In genomic region chr14:54901380-54902142, GRCh38 we compare ENCODE assay signal across 8 cellular contexts. TPM values are rescaled to one million over a fixed set of nuclear protein-coding genes. Genes with fewer than 3 reads are reported as not detected.
A peak's percentile ranks its signal among the peaks of the same experiment; 100 is the strongest.
DNase-seq lines count a peak whose midpoint lies in the region; FAIRE-seq and TF ChIP-seq lines count a peak whose summit lies in the region.

No MANE protein-coding gene starts in this region.

- no peaks in the 10 kb centered on the region for H3K27me3 ChIP-seq in PC-9 (ENCODE audit: insufficient read depth, low read depth)
- H3K27me3 ChIP-seq in colonic mucosa: no peaks in the 10 kb centered on the region

- no TSS peak for BruUV-seq in PC-9 (replicated peaks; lab: Mats Ljungman, UMichigan)

- CTCF ChIA-PET in PC-9 (lab: Charles Lee): interaction anchor here (0.6 kb wide), 3 partner anchors 16 to 505 kb away, joined by 3 to 6 read pairs (median 3); partner anchors contain the start of gene CDKN3

- H3K79me2 ChIP-seq in PC-9 (ENCODE audit: low read depth): no peaks in the 10 kb centered on the region

- H3K9me2 ChIP-seq in PC-9 (ENCODE audit: insufficient read depth): no peaks in the 10 kb centered on the region

- no peak for FAIRE-seq in frontal cortex (lab: Jason Lieb, UNC)

- H3K4me2 ChIP-seq in PC-9: peak overlapping the region; percentile 84

- intact Hi-C loops in PC-9 (cut with micrococcal nuclease; ENCODE audit: unreplicated experiment) (loop anchor here (5.0 kb wide), 2 partner anchors 84 to 99 kb away; no protein-coding TSS in a partner anchor), colonic mucosa (cut with DNase I) (loop anchor here (10.0 kb wide), 1 partner anchor 337 kb away; the partner anchor contains the start of gene SAMD4A)

- peaks cover 9% of the 10 kb centered on the region for H3K4me1 ChIP-seq in PC-9 (replicated peaks; ENCODE audit: insufficient read depth)
- no peaks in the 10 kb centered on the region for H3K4me1 ChIP-seq in colonic mucosa

- H4K20me1 ChIP-seq in PC-9 (ENCODE audit: insufficient read depth): no peaks in the 10 kb centered on the region

- H2AFZ ChIP-seq in PC-9: peak overlapping the region; percentile 94

- peaks cover 12% of the 10 kb centered on the region; the same call in 1 of the 2 replicates for H3F3A ChIP-seq in PC-9 (ENCODE audit: insufficient read depth, low read depth)

- H3K9me3 ChIP-seq in PC-9 (ENCODE audit: insufficient read depth, low read depth): no peaks in the 10 kb centered on the region
- no peaks in the 10 kb centered on the region for H3K9me3 ChIP-seq in colonic mucosa

- peak overlapping the region; percentile 81 for H3K4me3 ChIP-seq in PC-9
- H3K4me3 ChIP-seq in colonic mucosa: peak overlapping the region; percentile 96

- DNase-seq in NCI-H1105 (lab: John Stamatoyannopoulos, UW) (peak; percentile 22), NCI-H1105 treated with DMSO at 0.1 percent for 48 hours (lab: John Stamatoyannopoulos, UW) (no peak), PC-9 (peak in 1 of 2 experiments; percentile 36), colonic mucosa (peak; percentile 44), mucosa of gallbladder (ENCODE audit: low spot score) (peak; percentile 16), OCI-M1 (lab: John Stamatoyannopoulos, UW) (no peak), frontal cortex (ENCODE audit: low spot score in 2 of 2) (no peak), NOMO-1 (lab: John Stamatoyannopoulos, UW; ENCODE audit: unreplicated experiment in 2 of 2) (no peak)

- H3K27ac ChIP-seq in PC-9: no peak overlapping the region
- H3K27ac ChIP-seq in colonic mucosa: peak overlapping the region; percentile 98

- POLR2A ChIA-PET in PC-9 (lab: Charles Lee; ENCODE audit: unreplicated experiment): interaction anchor here (0.7 kb wide), 1 partner anchor 89 kb away, joined by 8 read pairs; no protein-coding TSS in a partner anchor

- no peaks in the 10 kb centered on the region for H3K36me3 ChIP-seq in PC-9 (ENCODE audit: low read depth)
- no peaks in the 10 kb centered on the region for H3K36me3 ChIP-seq in colonic mucosa

- peak overlapping the region; percentile 89 to 99 for H3K9ac ChIP-seq in colonic mucosa (ENCODE audit: low read depth in 2 of 2, low read length in 2 of 2)

- TF ChIP-seq CTCF in PC-9 (conservative IDR thresholded peaks at IDR 0.05) (no peak), colonic mucosa (IDR thresholded peaks at IDR 0.05) (no peak)

RNA-seq across cellular contexts. Expression of gene GCH1, which starts 1.1 kb away (rescaled TPM):
- total RNA-seq in PC-9 (2021) (4.1 and 5.1 TPM in 2 replicates), colonic mucosa (10 to 100 TPM; 20.4 to 30.8 TPM), mucosa of gallbladder (9.5 TPM), frontal cortex (1.6 TPM)

Comparison
In these comparisons a context has a peak if more than half of its experiments do, and no peak if none do; other contexts are left out.
1. DNase-seq: peak in NCI-H1105 (single experiment), colonic mucosa (single experiment) and mucosa of gallbladder (single experiment); none in NCI-H1105 treated with DMSO at 0.1 percent for 48 hours (single experiment), OCI-M1 (single experiment), frontal cortex (0 of 2) and NOMO-1 (0 of 2).